In genomic region chr4:157444014-157444413, GRCh38 we compare ENCODE assay signal across 24 cellular contexts.
"Had no signal": no experiment of that assay in that cellular context is flagged by ENCODE, and none has a peak within 500 bp of the region (broad histone marks: within the 10 kb centered on the region; RNA-seq: fewer than 3 reads in every experiment).

No MANE protein-coding gene starts in this region.

- ATAC-seq: K562, SK-N-SH treated with all-trans-retinoic acid at 6 μM for 48 hours had no signal

- H3K27me3 Mint-ChIP-seq: IgD-negative memory B cell had no signal

- H3K27ac ChIP-seq: HL-60, KMS-11, SJCRH30 had no signal

- H3K4me1 ChIP-seq: SJCRH30 had no signal

- FAIRE-seq: HTR-8/SVneo, K562, RCC 7860 had no signal

- DNase-seq: MV-4-11, NCI-H1048, NCI-H1105, NCI-H1417, NCI-H1436 treated with DMSO at 0.1 percent for 48 hours, NCI-H1694, NCI-H187 treated with DMSO at 0.1 percent for 48 hours, NCI-H2029 treated with DMSO at 0.1 percent for 48 hours, NCI-H2171 treated with DMSO at 0.1 percent for 48 hours, NCI-H345, NCI-H446 treated with DMSO at 0.1 percent for 48 hours, NCI-H510A treated with DMSO at 0.1 percent for 48 hours, NCI-H526, NCI-H82, RPMI8226, SHP77 treated with DMSO at 0.1 percent for 48 hours, SJCRH30 had no signal

- H3K36me3 Mint-ChIP-seq: IgD-negative memory B cell had no signal

- H3K4me3 ChIP-seq: K562, SJCRH30 had no signal

- H3K27ac Mint-ChIP-seq: IgD-negative memory B cell had no signal

- H3K36me3 ChIP-seq: SJCRH30 had no signal

- H3K9me3 ChIP-seq: SJCRH30 had no signal

- H3K4me3 Mint-ChIP-seq: IgD-negative memory B cell had no signal

- H3K4me1 Mint-ChIP-seq: IgD-negative memory B cell had no signal

- H3K4me2 ChIP-seq: KMS-11 had no signal

- H3K9ac ChIP-seq: KMS-11 had no signal

- H3K27me3 ChIP-seq: SJCRH30 had no signal
